Comparison of ENCODE assay signal across 8 cellular contexts in genomic region chr12:6904280-6905276, GRCh38. TPM values are rescaled to one million over a fixed set of nuclear protein-coding genes. Genes with fewer than 3 reads are reported as not detected.
DNase-seq lines count a peak whose midpoint lies in the region; ATAC-seq and TF ChIP-seq lines count a peak whose summit lies in the region.

Gene LRRC23 (plus strand): TSS chr12:6904822. CDS start chr12:6905634, 812 bp downstream.

- H3K27ac ChIP-seq in KOPT-K1 (ENCODE audit: low read depth, low read length, poor library complexity, severe bottlenecking) (peak within 1 kb of the TSS; percentile 50), Peyer's patch (peak within 1 kb of the TSS; percentile 62 to 76 (median 72))

- H3K36me3 ChIP-seq in KOPT-K1 (ENCODE audit: insufficient read depth, low read length) (no peaks in the 10 kb centered on the region), Peyer's patch (no peaks in the 10 kb centered on the region)

- DNase-seq in DMS79 (lab: John Stamatoyannopoulos, UW): peak; percentile 95
- peak; percentile 97 to 99 (median 98) for DNase-seq in Peyer's patch
- peak; percentile 97 to 98 for DNase-seq in activated T-cell treated with anti-CD3 and anti-CD28 coated beads, Interleukin-2, amount 50 U/mL, for 72 hours
- peak; percentile 91 for DNase-seq in fibroblast of gingiva (ENCODE audit: low read depth)
- DNase-seq in myocyte (ENCODE audit: low read depth): peak; percentile 95
- peak; percentile 93 to 95 for DNase-seq in stimulated activated CD8-positive, alpha-beta memory T cell treated with anti-CD3 and anti-CD28 coated beads, Interleukin-7, amount 100 ng/mL, for 4 hours (ENCODE audit: low read depth in 2 of 2)

- no peaks in the 10 kb centered on the region for H3K36me3 Mint-ChIP-seq in activated T-cell treated with anti-CD3 and anti-CD28 coated beads, Interleukin-2, amount 50 U/mL, for 72 hours (ENCODE audit: insufficient read depth in 2 of 2)

- TF ChIP-seq POLR2A in Peyer's patch (IDR thresholded peaks at IDR 0.05): peak in 1 of 2 donors; percentile 31

- peak within 1 kb of the TSS; percentile 44 to 67 (median 61) for H3K4me3 ChIP-seq in Peyer's patch

- H3K27me3 ChIP-seq in Peyer's patch: no peaks in the 10 kb centered on the region

- no peaks in the 10 kb centered on the region for H3K9me3 Mint-ChIP-seq in activated T-cell treated with anti-CD3 and anti-CD28 coated beads, Interleukin-2, amount 50 U/mL, for 72 hours

- H3K9me3 ChIP-seq in KOPT-K1 (ENCODE audit: insufficient read depth, low read length, poor library complexity, severe bottlenecking) (no peaks in the 10 kb centered on the region), Peyer's patch (no peaks in the 10 kb centered on the region)

- TF ChIP-seq CTCF in Peyer's patch (IDR thresholded peaks at IDR 0.05): no peak

- peaks cover 0 to 13% (median 8%) of the 10 kb centered on the region in 4 donors for H3K4me1 ChIP-seq in Peyer's patch

- H3K4me1 Mint-ChIP-seq in activated T-cell treated with anti-CD3 and anti-CD28 coated beads, Interleukin-2, amount 50 U/mL, for 72 hours (ENCODE audit: low read depth): peaks cover 10% of the 10 kb centered on the region

- no peak within 1 kb of the TSS for H3K27ac Mint-ChIP-seq in activated T-cell treated with anti-CD3 and anti-CD28 coated beads, Interleukin-2, amount 50 U/mL, for 72 hours

- no peaks in the 10 kb centered on the region for H3K27me3 Mint-ChIP-seq in activated T-cell treated with anti-CD3 and anti-CD28 coated beads, Interleukin-2, amount 50 U/mL, for 72 hours (ENCODE audit: low read depth)

- H3K4me3 Mint-ChIP-seq in activated T-cell treated with anti-CD3 and anti-CD28 coated beads, Interleukin-2, amount 50 U/mL, for 72 hours: no peak within 1 kb of the TSS

- ATAC-seq in GM21723 (IDR thresholded peaks at IDR 0.05; ENCODE audit: unreplicated experiment): peak; percentile 94
- ATAC-seq in activated T-cell treated with anti-CD3 and anti-CD28 coated beads, Interleukin-2, amount 50 U/mL, for 72 hours (replicated peaks in 1 of 2): peak; percentile 95 to 98

RNA-seq across cellular contexts. Expression of gene LRRC23, which starts in this region (rescaled TPM):
- total RNA-seq in Peyer's patch (10 to 100 TPM in 1 of 4 donors, 1 to 10 TPM in 2, not detected in 1; 1.7 to 35.5 (median 3.0) TPM), myocyte (11.1 and 12.1 TPM in 2 replicates)
- total RNA-seq in activated T-cell treated with anti-CD3 and anti-CD28 coated beads, Interleukin-2, amount 50 U/mL, for 72 hours: 10 to 100 TPM in 1 of 2 donors, 1 to 10 TPM in 1; 8.6 to 11.3 TPM
- polyA plus RNA-seq in myocyte (2012): 19.3 TPM

Comparison
In these comparisons a context has a peak if more than half of its experiments do, and no peak if none do; other contexts are left out.
1. Peak in every context shown above with its lines: DNase-seq, ATAC-seq, H3K4me3 ChIP-seq and H3K27ac ChIP-seq.